2 cellular contexts compared by ENCODE assay signal in the genomic region with DNA sequence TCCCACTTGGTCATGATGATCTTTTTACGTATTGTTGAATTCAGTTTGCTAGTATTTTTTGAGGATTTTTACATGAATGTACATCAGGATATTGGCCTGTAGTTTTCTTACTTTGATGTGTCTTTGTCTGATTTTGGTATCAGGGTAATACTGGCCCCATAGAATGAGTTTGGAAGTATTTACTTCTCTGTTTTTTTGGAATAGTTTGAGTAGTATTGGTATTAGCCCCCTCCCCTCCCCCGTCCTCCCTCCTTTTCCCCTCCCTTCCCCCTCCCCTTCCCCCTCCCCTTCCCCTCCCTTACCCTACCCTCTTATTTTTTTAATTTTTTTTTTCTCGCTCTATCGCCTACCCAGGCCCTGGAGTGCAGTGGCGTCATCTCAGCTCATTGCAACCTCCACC.
TF ChIP-seq lines count a peak whose summit lies in the region.

No MANE protein-coding gene starts in this region.

TF ChIP-seq in HepG2, 621 proteins besides CTCF, POLR2A, EP300 and RAD21 (continued from another document):
- TF ChIP-seq HNRNPK (IDR thresholded peaks at IDR 0.05; ENCODE audit: low read depth, low read length, poor library complexity, severe bottlenecking) = peak; percentile 63

TF ChIP-seq in WTC11, 78 proteins besides CTCF, POLR2A, EP300 and RAD21:
- TF ChIP-seq, protein P1, sequence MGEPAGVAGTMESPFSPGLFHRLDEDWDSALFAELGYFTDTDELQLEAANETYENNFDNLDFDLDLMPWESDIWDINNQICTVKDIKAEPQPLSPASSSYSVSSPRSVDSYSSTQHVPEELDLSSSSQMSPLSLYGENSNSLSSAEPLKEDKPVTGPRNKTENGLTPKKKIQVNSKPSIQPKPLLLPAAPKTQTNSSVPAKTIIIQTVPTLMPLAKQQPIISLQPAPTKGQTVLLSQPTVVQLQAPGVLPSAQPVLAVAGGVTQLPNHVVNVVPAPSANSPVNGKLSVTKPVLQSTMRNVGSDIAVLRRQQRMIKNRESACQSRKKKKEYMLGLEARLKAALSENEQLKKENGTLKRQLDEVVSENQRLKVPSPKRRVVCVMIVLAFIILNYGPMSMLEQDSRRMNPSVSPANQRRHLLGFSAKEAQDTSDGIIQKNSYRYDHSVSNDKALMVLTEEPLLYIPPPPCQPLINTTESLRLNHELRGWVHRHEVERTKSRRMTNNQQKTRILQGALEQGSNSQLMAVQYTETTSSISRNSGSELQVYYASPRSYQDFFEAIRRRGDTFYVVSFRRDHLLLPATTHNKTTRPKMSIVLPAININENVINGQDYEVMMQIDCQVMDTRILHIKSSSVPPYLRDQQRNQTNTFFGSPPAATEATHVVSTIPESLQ (CRISPR knock-in tag; IDR thresholded peaks at IDR 0.05) = no peak
- TF ChIP-seq, protein P2, sequence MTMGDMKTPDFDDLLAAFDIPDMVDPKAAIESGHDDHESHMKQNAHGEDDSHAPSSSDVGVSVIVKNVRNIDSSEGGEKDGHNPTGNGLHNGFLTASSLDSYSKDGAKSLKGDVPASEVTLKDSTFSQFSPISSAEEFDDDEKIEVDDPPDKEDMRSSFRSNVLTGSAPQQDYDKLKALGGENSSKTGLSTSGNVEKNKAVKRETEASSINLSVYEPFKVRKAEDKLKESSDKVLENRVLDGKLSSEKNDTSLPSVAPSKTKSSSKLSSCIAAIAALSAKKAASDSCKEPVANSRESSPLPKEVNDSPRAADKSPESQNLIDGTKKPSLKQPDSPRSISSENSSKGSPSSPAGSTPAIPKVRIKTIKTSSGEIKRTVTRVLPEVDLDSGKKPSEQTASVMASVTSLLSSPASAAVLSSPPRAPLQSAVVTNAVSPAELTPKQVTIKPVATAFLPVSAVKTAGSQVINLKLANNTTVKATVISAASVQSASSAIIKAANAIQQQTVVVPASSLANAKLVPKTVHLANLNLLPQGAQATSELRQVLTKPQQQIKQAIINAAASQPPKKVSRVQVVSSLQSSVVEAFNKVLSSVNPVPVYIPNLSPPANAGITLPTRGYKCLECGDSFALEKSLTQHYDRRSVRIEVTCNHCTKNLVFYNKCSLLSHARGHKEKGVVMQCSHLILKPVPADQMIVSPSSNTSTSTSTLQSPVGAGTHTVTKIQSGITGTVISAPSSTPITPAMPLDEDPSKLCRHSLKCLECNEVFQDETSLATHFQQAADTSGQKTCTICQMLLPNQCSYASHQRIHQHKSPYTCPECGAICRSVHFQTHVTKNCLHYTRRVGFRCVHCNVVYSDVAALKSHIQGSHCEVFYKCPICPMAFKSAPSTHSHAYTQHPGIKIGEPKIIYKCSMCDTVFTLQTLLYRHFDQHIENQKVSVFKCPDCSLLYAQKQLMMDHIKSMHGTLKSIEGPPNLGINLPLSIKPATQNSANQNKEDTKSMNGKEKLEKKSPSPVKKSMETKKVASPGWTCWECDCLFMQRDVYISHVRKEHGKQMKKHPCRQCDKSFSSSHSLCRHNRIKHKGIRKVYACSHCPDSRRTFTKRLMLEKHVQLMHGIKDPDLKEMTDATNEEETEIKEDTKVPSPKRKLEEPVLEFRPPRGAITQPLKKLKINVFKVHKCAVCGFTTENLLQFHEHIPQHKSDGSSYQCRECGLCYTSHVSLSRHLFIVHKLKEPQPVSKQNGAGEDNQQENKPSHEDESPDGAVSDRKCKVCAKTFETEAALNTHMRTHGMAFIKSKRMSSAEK (CRISPR knock-in tag; IDR thresholded peaks at IDR 0.05; ENCODE audit: borderline replicate concordance) = no peak
- TF ChIP-seq, protein P3, sequence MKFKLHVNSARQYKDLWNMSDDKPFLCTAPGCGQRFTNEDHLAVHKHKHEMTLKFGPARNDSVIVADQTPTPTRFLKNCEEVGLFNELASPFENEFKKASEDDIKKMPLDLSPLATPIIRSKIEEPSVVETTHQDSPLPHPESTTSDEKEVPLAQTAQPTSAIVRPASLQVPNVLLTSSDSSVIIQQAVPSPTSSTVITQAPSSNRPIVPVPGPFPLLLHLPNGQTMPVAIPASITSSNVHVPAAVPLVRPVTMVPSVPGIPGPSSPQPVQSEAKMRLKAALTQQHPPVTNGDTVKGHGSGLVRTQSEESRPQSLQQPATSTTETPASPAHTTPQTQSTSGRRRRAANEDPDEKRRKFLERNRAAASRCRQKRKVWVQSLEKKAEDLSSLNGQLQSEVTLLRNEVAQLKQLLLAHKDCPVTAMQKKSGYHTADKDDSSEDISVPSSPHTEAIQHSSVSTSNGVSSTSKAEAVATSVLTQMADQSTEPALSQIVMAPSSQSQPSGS (CRISPR knock-in tag; IDR thresholded peaks at IDR 0.05; ENCODE audit: borderline replicate concordance, low read depth) = no peak
- TF ChIP-seq GABPB1 (CRISPR knock-in tag; IDR thresholded peaks at IDR 0.05) (no peak), ZNF219 (CRISPR knock-in tag; IDR thresholded peaks at IDR 0.05; ENCODE audit: borderline replicate concordance) (no peak), KAT7 (CRISPR knock-in tag; IDR thresholded peaks at IDR 0.05; ENCODE audit: borderline replicate concordance) (no peak), SMAD4 (CRISPR knock-in tag; IDR thresholded peaks at IDR 0.05) (no peak), IRF2 (CRISPR knock-in tag; IDR thresholded peaks at IDR 0.05; ENCODE audit: borderline replicate concordance, low read depth) (no peak), ZNF121 (CRISPR knock-in tag; IDR thresholded peaks at IDR 0.05) (no peak), ZNF423 (CRISPR knock-in tag; IDR thresholded peaks at IDR 0.05) (no peak)
